ENCODE assay signal across 8 cellular contexts in genomic region chr2:218805627-218806026, GRCh38. TPM values are rescaled to one million over a fixed set of nuclear protein-coding genes. Genes with fewer than 3 reads are reported as not detected.
DNase-seq lines count a peak whose midpoint lies in the region; ATAC-seq and TF ChIP-seq lines count a peak whose summit lies in the region.

No MANE protein-coding gene starts in this region.

- H3K4me1 ChIP-seq in PC-3 (ENCODE audit: insufficient read depth, low read length) (peaks cover 12% of the 10 kb centered on the region), psoas muscle (peaks cover 45% of the 10 kb centered on the region), mucosa of descending colon (ENCODE audit: low read depth) (peaks cover 7% of the 10 kb centered on the region)

- no peaks in the 10 kb centered on the region for H3K36me3 ChIP-seq in PC-3 (ENCODE audit: low read depth, low read length)
- no peaks in the 10 kb centered on the region for H3K36me3 ChIP-seq in psoas muscle (ENCODE audit: insufficient read depth in 1 of 2, low read depth in 1 of 2)
- H3K36me3 ChIP-seq in mucosa of descending colon (ENCODE audit: low read depth), result no peaks in the 10 kb centered on the region

- H3K9me3 ChIP-seq in PC-3 (ENCODE audit: low read length) (0 out of 2 replicates have a peak, but pooled peaks cover 4% of the 10 kb centered on the region), psoas muscle (peaks cover 12% of the 10 kb centered on the region), mucosa of descending colon (peaks cover 11% of the 10 kb centered on the region)

- H3K27ac ChIP-seq in PC-3 (ENCODE audit: low read length) (no peak overlapping the region), psoas muscle (peak overlapping the region; percentile 89)

- DNase-seq in DMS 273 (lab: John Stamatoyannopoulos, UW; ENCODE audit: unreplicated experiment) (peak; percentile 43), PC-3 (no peak), fibroblast of peridontal ligament (ENCODE audit: extremely low read depth) (peak; percentile 63), psoas muscle (no peak), mucosa of descending colon (no peak), mesenteric fat pad (ENCODE audit: low spot score) (no peak)

- no TSS peak for BruUV-seq in PC-3 (replicated peaks; lab: Mats Ljungman, UMichigan)

- H3K9ac ChIP-seq in PC-3 (ENCODE audit: low read length), result no peak overlapping the region

- H2AFZ ChIP-seq in PC-3 (ENCODE audit: low read length), result no peak overlapping the region

- no peaks in the 10 kb centered on the region for H4K20me1 ChIP-seq in PC-3 (ENCODE audit: low read length)

- 9 to 17% (median 16%) methylated on average over 3 of the region's 3 CpGs for WGBS in psoas muscle, 3 donors

- H3F3A ChIP-seq in PC-3 (ENCODE audit: low read length, unreplicated experiment), result no peaks in the 10 kb centered on the region

- no peaks in the 10 kb centered on the region for H3K27me3 ChIP-seq in PC-3 (ENCODE audit: low read length)
- H3K27me3 ChIP-seq in psoas muscle (ENCODE audit: insufficient read depth in 3 of 3, low read length in 2 of 3), result no peaks in the 10 kb centered on the region

- H3K79me2 ChIP-seq in PC-3 (ENCODE audit: low read length), result no peaks in the 10 kb centered on the region

- POLR2A ChIA-PET in PC-3 (lab: Charles Lee; ENCODE audit: unreplicated experiment), result no interaction called here

- CTCF ChIA-PET in PC-3 (lab: Charles Lee), result no interaction called here

- TF ChIP-seq CTCF in PC-3 (conservative IDR thresholded peaks at IDR 0.05; ENCODE audit: low read depth, low read length) (no peak), psoas muscle (IDR thresholded peaks at IDR 0.05) (no peak), mucosa of descending colon (IDR thresholded peaks at IDR 0.05) (no peak)

- H3K4me2 ChIP-seq in PC-3 (ENCODE audit: low read length), result no peak overlapping the region

- H3K4me3 ChIP-seq in PC-3 (ENCODE audit: low read length) (no peak overlapping the region), psoas muscle (peak overlapping the region; percentile 32), mucosa of descending colon (no peak overlapping the region)

- ATAC-seq in PC-3 (peak; percentile 24; the same call in 1 of the 2 replicates), psoas muscle (peak; percentile 85 to 88 (median 85)), HG02678 (IDR thresholded peaks at IDR 0.05; ENCODE audit: unreplicated experiment) (no peak), HG03108 (IDR thresholded peaks at IDR 0.05; ENCODE audit: unreplicated experiment) (no peak), mucosa of descending colon (no peak)

- intact Hi-C loops in PC-3 (cut with micrococcal nuclease), result no loop called here
- intact Hi-C loops in psoas muscle (cut with DNase I), result no loop called here
- intact Hi-C loops in mucosa of descending colon (cut with DNase I, micrococcal nuclease), result no loop called here

- H3K9me2 ChIP-seq in PC-3 (replicated peaks; ENCODE audit: low read length), result no peaks in the 10 kb centered on the region

RNA-seq across cellular contexts. Expression of gene CYP27A1, which starts 23.7 kb away (rescaled TPM):
- total RNA-seq in PC-3 (2014; rRNA removed), result 5.8 and 6.0 TPM in 2 replicates
- total RNA-seq in psoas muscle, result 10 to 100 TPM; 23.4 to 48.4 (median 45.9) TPM
- 10 to 100 TPM in 2 of 3 donors, 1 to 10 TPM in 1; 9.3 to 32.0 (median 18.4) TPM for polyA plus RNA-seq in psoas muscle
- 10 to 100 TPM; 31.0 to 70.0 (median 37.7) TPM for total RNA-seq in mucosa of descending colon
- total RNA-seq in mesenteric fat pad, result 20.5 TPM

RNA-seq across cellular contexts. Expression of gene PRKAG3, which starts 26.0 kb away (rescaled TPM):
- total RNA-seq in PC-3 (2014; rRNA removed) (not detected in 2 replicates), psoas muscle (100 to 1,000 TPM in 1 of 4 donors, 10 to 100 TPM in 3; 22.0 to 187 (median 59.9) TPM), mucosa of descending colon (not detected), mesenteric fat pad (not detected)
- 10 to 100 TPM in 2 of 3 donors, 1 to 10 TPM in 1; 9.2 to 60.2 (median 58.5) TPM for polyA plus RNA-seq in psoas muscle

RNA-seq across cellular contexts. Expression of gene WNT6, which starts 54.0 kb away (rescaled TPM):
- total RNA-seq in PC-3 (2014; rRNA removed), result not detected in 2 replicates
- 1 to 10 TPM in 1 of 4 donors, under 1 TPM in 3; 0.12 to 1.0 (median 0.48) TPM for total RNA-seq in psoas muscle
- polyA plus RNA-seq in psoas muscle, result under 1 TPM; 0.05 to 0.20 (median 0.20) TPM
- total RNA-seq in mucosa of descending colon, result 1 to 10 TPM in 1 of 3 donors, under 1 TPM in 2; 0.39 to 5.7 (median 0.41) TPM
- total RNA-seq in mesenteric fat pad, result 0.90 TPM

Comparison
In these comparisons a context has a peak if more than half of its experiments do, and no peak if none do; other contexts are left out.
1. DNase-seq: peak in DMS 273 (single experiment) and fibroblast of peridontal ligament (single experiment); none in PC-3 (single experiment), psoas muscle (0 of 2), mucosa of descending colon (0 of 3) and mesenteric fat pad (single experiment).
2. ATAC-seq: peak in PC-3 (single experiment) and psoas muscle (4 of 4); none in HG02678 (single experiment), HG03108 (single experiment) and mucosa of descending colon (single experiment).
3. RNA of gene PRKAG3, which starts 26.0 kb away (total RNA-seq): 22.0 to 187 TPM in psoas muscle; not detected in PC-3, not detected in mucosa of descending colon and not detected in mesenteric fat pad (single experiment); every median in the first group is over 10 times any median in the second.